Comparison of ENCODE assay signal across 16 cellular contexts in the genomic region with DNA sequence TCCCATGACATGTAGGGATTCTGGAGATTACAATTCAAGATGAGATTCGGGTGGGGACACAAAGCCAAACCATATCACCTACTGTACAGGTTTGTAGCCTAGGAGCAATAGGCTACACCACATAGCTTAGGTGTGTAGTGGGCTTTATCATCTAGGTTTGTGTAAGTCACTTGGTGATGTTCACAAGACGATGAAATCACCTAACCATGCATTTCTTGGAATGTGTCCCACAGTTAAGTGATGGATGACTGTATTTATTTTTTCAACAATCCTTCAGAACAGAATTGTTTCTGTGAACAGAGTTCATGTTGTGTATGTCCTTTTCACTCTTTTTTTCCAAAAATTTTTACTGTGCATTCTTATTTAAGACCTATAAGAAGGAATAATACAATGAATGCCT.
DNase-seq lines count a peak whose midpoint lies in the region; ATAC-seq and TF ChIP-seq lines count a peak whose summit lies in the region.
"Had no signal": no experiment of that assay in that cellular context is flagged by ENCODE, and none has a peak within 500 bp of the region (broad histone marks: within the 10 kb centered on the region; RNA-seq: fewer than 3 reads in every experiment).

No MANE protein-coding gene starts in this region.

- H3K9me3 ChIP-seq in HEK293 (ENCODE audit: control insufficient read depth, insufficient read depth, low read depth, low read length) (no peaks in the 10 kb centered on the region), heart left ventricle (no peaks in the 10 kb centered on the region)

- no peak overlapping the region for H3K4me3 ChIP-seq in HEK293 (ENCODE audit: low read depth, low read length)
- H3K4me3 ChIP-seq in astrocyte of the spinal cord (ENCODE audit: low read depth, low read length) = no peak overlapping the region
- H3K4me3 ChIP-seq in coronary artery = no peak overlapping the region
- H3K4me3 ChIP-seq in heart left ventricle = no peak overlapping the region
- H3K4me3 ChIP-seq: K562 had no signal

- TF ChIP-seq POLR2A in heart left ventricle (IDR thresholded peaks at IDR 0.05) = no peak

- ATAC-seq in heart left ventricle = no peak
- ATAC-seq: HCT116, K562 had no signal

- DNase-seq in A172 (ENCODE audit: low spot score) = peak; percentile 23
- peak; percentile 38 for DNase-seq in astrocyte of the spinal cord (ENCODE audit: low read depth, low spot score)
- DNase-seq in glomerular visceral epithelial cell (ENCODE audit: extremely low spot score) = peak; percentile 45
- DNase-seq in OCI-M2 (lab: John Stamatoyannopoulos, UW; ENCODE audit: unreplicated experiment) = no peak
- no peak for DNase-seq in coronary artery (ENCODE audit: low spot score)
- DNase-seq in heart left ventricle = no peak
- DNase-seq in D341Med (ENCODE audit: low spot score) = no peak
- DNase-seq: COR-L47, GDM1, NCI-H1694 treated with DMSO at 0.1 percent for 48 hours, NCI-H2171, NCI-H510A, SIG-M5 had no signal

- 85 to 88% (median 86%) methylated on average over 2 of the region's 2 CpGs for WGBS in heart left ventricle, 4 donors

- H3K36me3 ChIP-seq in HEK293 (ENCODE audit: control insufficient read depth in 2 of 2, insufficient read depth in 1 of 2, low read length in 2 of 2) = no peaks in the 10 kb centered on the region
- H3K36me3 ChIP-seq in heart left ventricle = no peaks in the 10 kb centered on the region

- intact Hi-C loops in heart left ventricle (cut with DNase I) = no loop called here

- POLR2A ChIA-PET in HEK293 (lab: Yijun Ruan, JAX) = no interaction called here

- CTCF ChIA-PET in HEK293 (lab: Yijun Ruan, JAX) = no interaction called here

- H3K4me1 ChIP-seq in HEK293 (ENCODE audit: control insufficient read depth, insufficient read depth, low read length) (no peaks in the 10 kb centered on the region), heart left ventricle (no peaks in the 10 kb centered on the region)

- no peaks in the 10 kb centered on the region for H3K27me3 ChIP-seq in heart left ventricle

- no peak for TF ChIP-seq CTCF in HEK293 (tag by site-specific recombination; IDR thresholded peaks at IDR 0.05)
- no peak for TF ChIP-seq CTCF in astrocyte of the spinal cord (IDR thresholded peaks at IDR 0.05; ENCODE audit: low read depth, low read length)
- no peak for TF ChIP-seq CTCF in coronary artery (IDR thresholded peaks at IDR 0.05)
- TF ChIP-seq CTCF in heart left ventricle (IDR thresholded peaks at IDR 0.05) = no peak

- H3K27ac ChIP-seq in HEK293 (ENCODE audit: extremely low read depth, low read depth, low read length) (no peak overlapping the region), coronary artery (no peak overlapping the region), heart left ventricle (no peak overlapping the region)

- in situ Hi-C loops in astrocyte of the spinal cord (cut with HindIII; ENCODE audit: low sequenced_read_pairs) = no loop called here

TF ChIP-seq in HEK293, 187 proteins besides CTCF, POLR2A, EP300 and RAD21:
- TF ChIP-seq ZNF501 (tag by site-specific recombination; IDR thresholded peaks at IDR 0.05) (no peak), ZNF692 (tag by site-specific recombination; IDR thresholded peaks at IDR 0.05) (0 out of 2 replicates have a peak, but pooled peaks have one; percentile 16)

Comparison
In these comparisons a context has a peak if more than half of its experiments do, and no peak if none do; other contexts are left out.
1. DNase-seq: peak in A172 (single experiment), astrocyte of the spinal cord (single experiment) and glomerular visceral epithelial cell (single experiment); none in OCI-M2 (single experiment), coronary artery (single experiment), heart left ventricle (0 of 5) and D341Med (single experiment).